ENCODE assay signal across 12 cellular contexts in genomic region chr5:40832345-40832744, GRCh38. TPM values are rescaled to one million over a fixed set of nuclear protein-coding genes. Genes with fewer than 3 reads are reported as not detected.
DNase-seq lines count a peak whose midpoint lies in the region; ATAC-seq and TF ChIP-seq lines count a peak whose summit lies in the region.
"Had no signal": no experiment of that assay in that cellular context is flagged by ENCODE, and none has a peak within 500 bp of the region (broad histone marks: within the 10 kb centered on the region; RNA-seq: fewer than 3 reads in every experiment).

No MANE protein-coding gene starts in this region.

- peaks cover 4% of the 10 kb centered on the region for H3K9me3 Mint-ChIP-seq in activated CD8-positive, alpha-beta T cell treated with anti-CD3 and anti-CD28 coated beads for 36 hours
- no peaks in the 10 kb centered on the region for H3K9me3 Mint-ChIP-seq in immature natural killer cell

- DNase-seq in HCEC 1CT (peak; percentile 16), immature natural killer cell (no peak), spleen (no peak), upper lobe of right lung (no peak), prostate gland (ENCODE audit: low spot score) (no peak)
- no peak for DNase-seq in activated CD8-positive, alpha-beta T cell treated with anti-CD3 and anti-CD28 coated beads for 36 hours
- no peak for DNase-seq in activated CD4-positive, CD25-positive, alpha-beta regulatory T cell treated with anti-CD3 and anti-CD28 coated beads, Interleukin-2, amount 50 U/mL, for 72 hours
- DNase-seq: activated CD8-positive, alpha-beta memory T cell treated with anti-CD3 and anti-CD28 coated beads, Interleukin-2, amount 50 U/mL, for 4 hours; effector CD4-positive, alpha-beta T cell; left colon; stomach had no signal

- peak overlapping the region; percentile 96; the same call in 1 of the 2 replicates for H3K4me3 ChIP-seq in BLaER1
- no peak overlapping the region for H3K4me3 ChIP-seq in spleen
- H3K4me3 ChIP-seq in upper lobe of right lung, result no peak overlapping the region
- H3K4me3 ChIP-seq in prostate gland, result no peak overlapping the region

- H3K9me3 ChIP-seq in BLaER1 (no peaks in the 10 kb centered on the region), spleen (no peaks in the 10 kb centered on the region), upper lobe of right lung (no peaks in the 10 kb centered on the region), prostate gland (no peaks in the 10 kb centered on the region)
- H3K9me3 ChIP-seq: stomach had no signal

- peaks cover 81% of the 10 kb centered on the region for H3K36me3 Mint-ChIP-seq in activated CD8-positive, alpha-beta T cell treated with anti-CD3 and anti-CD28 coated beads for 36 hours (ENCODE audit: low read depth)
- peaks cover 18 to 57% (median 35%) of the 10 kb centered on the region in 3 donors for H3K36me3 Mint-ChIP-seq in immature natural killer cell

- no peaks in the 10 kb centered on the region for H3K27me3 Mint-ChIP-seq in activated CD8-positive, alpha-beta T cell treated with anti-CD3 and anti-CD28 coated beads for 36 hours
- H3K27me3 Mint-ChIP-seq in immature natural killer cell (ENCODE audit: low read depth in 3 of 3), result peaks cover 7 to 17% (median 16%) of the 10 kb centered on the region in 3 donors

- H3K36me3 ChIP-seq in BLaER1 (peaks cover 71% of the 10 kb centered on the region), spleen (peaks cover 2 to 70% (median 61%) of the 10 kb centered on the region in 6 donors), upper lobe of right lung (peaks cover 66% of the 10 kb centered on the region), prostate gland (peaks cover 4 to 8% of the 10 kb centered on the region in 2 donors)

- CTCF ChIA-PET in activated CD8-positive, alpha-beta T cell treated with anti-CD3 and anti-CD28 coated beads for 36 hours (lab: Charles Lee), result interaction anchor here (1.0 to 2.5 kb wide), 4 partner anchors 24 to 146 kb away, joined by 3 to 8 read pairs (median 4); partner anchors contain the start of gene PRKAA1

- H3K27ac Mint-ChIP-seq in activated CD8-positive, alpha-beta T cell treated with anti-CD3 and anti-CD28 coated beads for 36 hours, result peak overlapping the region; percentile 100
- peak overlapping the region; percentile 63 to 100 (median 98) for H3K27ac Mint-ChIP-seq in immature natural killer cell

- TF ChIP-seq CTCF in activated CD8-positive, alpha-beta T cell treated with anti-CD3 and anti-CD28 coated beads for 36 hours (IDR thresholded peaks at IDR 0.05), result no peak
- TF ChIP-seq CTCF in spleen (IDR thresholded peaks at IDR 0.05 in 8 of 11, conservative IDR thresholded peaks at IDR 0.05 in 3 of 11) (no peak), upper lobe of right lung (IDR thresholded peaks at IDR 0.05) (no peak), prostate gland (IDR thresholded peaks at IDR 0.05) (no peak)

- 71 to 91% (median 82%) methylated on average over 4 of the region's 4 CpGs for WGBS in spleen, 5 donors
- WGBS in prostate gland, result 89% methylated on average over 4 of the region's 4 CpGs

- no peak overlapping the region for H3K9ac ChIP-seq in BLaER1

- H3K4me1 ChIP-seq in BLaER1 (peaks cover 32% of the 10 kb centered on the region), spleen (peaks cover 15 to 72% (median 34%) of the 10 kb centered on the region in 6 donors), upper lobe of right lung (peaks cover 23% of the 10 kb centered on the region), prostate gland (replicated peaks) (no peaks in the 10 kb centered on the region)

- POLR2A ChIA-PET in activated CD8-positive, alpha-beta T cell treated with anti-CD3 and anti-CD28 coated beads for 36 hours (lab: Charles Lee), result interaction anchor here (0.7 to 4.9 kb wide), 11 partner anchors 9 to 1661 kb away, joined by 3 to 36 read pairs (median 4); partner anchors contain the start of genes CARD6 and TTC33

- intact Hi-C loops in activated CD8-positive, alpha-beta T cell treated with anti-CD3 and anti-CD28 coated beads for 36 hours (cut with micrococcal nuclease), result loop anchor here (10.0 kb wide), 1 partner anchor 78 kb away; the partner anchor contains the start of gene TTC33
- intact Hi-C loops in spleen (cut with DNase I; ENCODE audit: low total_unique reads), result no loop called here
- intact Hi-C loops in upper lobe of right lung (cut with DNase I), result no loop called here
- intact Hi-C loops in prostate gland (cut with DNase I), result no loop called here

- H4K20me1 ChIP-seq in BLaER1, result peaks cover 68% of the 10 kb centered on the region

- peak overlapping the region; percentile 93 for H3K4me2 ChIP-seq in BLaER1

- no peaks in the 10 kb centered on the region for H3K27me3 ChIP-seq in BLaER1
- H3K27me3 ChIP-seq in spleen (replicated peaks in 1 of 7), result no peaks in the 10 kb centered on the region
- no peaks in the 10 kb centered on the region for H3K27me3 ChIP-seq in upper lobe of right lung
- no peaks in the 10 kb centered on the region for H3K27me3 ChIP-seq in prostate gland (replicated peaks; ENCODE audit: insufficient read depth)
- H3K27me3 ChIP-seq: stomach had no signal

- peaks cover 55% of the 10 kb centered on the region for H3K4me1 Mint-ChIP-seq in activated CD8-positive, alpha-beta T cell treated with anti-CD3 and anti-CD28 coated beads for 36 hours (ENCODE audit: low read depth)
- H3K4me1 Mint-ChIP-seq in immature natural killer cell, result peaks cover 49 to 82% of the 10 kb centered on the region in 2 donors

- ATAC-seq in activated CD8-positive, alpha-beta T cell treated with anti-CD3 and anti-CD28 coated beads for 36 hours, result no peak
- no peak for ATAC-seq in upper lobe of right lung
- ATAC-seq: left colon had no signal

- no peak overlapping the region for H3K27ac ChIP-seq in BLaER1
- no peak overlapping the region for H3K27ac ChIP-seq in spleen
- no peak overlapping the region for H3K27ac ChIP-seq in upper lobe of right lung
- no peak overlapping the region for H3K27ac ChIP-seq in prostate gland

- TF ChIP-seq POLR2A in spleen (IDR thresholded peaks at IDR 0.05), result no peak
- no peak for TF ChIP-seq POLR2A in prostate gland (IDR thresholded peaks at IDR 0.05)

- H3K4me3 Mint-ChIP-seq in activated CD8-positive, alpha-beta T cell treated with anti-CD3 and anti-CD28 coated beads for 36 hours, result peak overlapping the region; percentile 93
- peak overlapping the region in 2 of 5 donors; percentile 98 to 99 for H3K4me3 Mint-ChIP-seq in immature natural killer cell

RNA-seq across cellular contexts. Expression of gene RPL37, which starts 2.7 kb away (rescaled TPM):
- 1,000 to 10,000 TPM; 1,914 to 1,950 TPM for total RNA-seq in activated CD8-positive, alpha-beta T cell treated with anti-CD3 and anti-CD28 coated beads for 36 hours
- polyA plus RNA-seq in immature natural killer cell (1,000 to 10,000 TPM in 2 of 3 donors, 100 to 1,000 TPM in 1; 415 to 1,331 (median 1,143) TPM), spleen (1,000 to 10,000 TPM; 2,182 to 5,876 (median 5,099) TPM)
- total RNA-seq in spleen (1,000 to 10,000 TPM in 4 of 7 donors, 100 to 1,000 TPM in 3; 278 to 1,416 (median 1,048) TPM), upper lobe of right lung (942 TPM), prostate gland (100 to 1,000 TPM; 188 to 343 TPM)

RNA-seq across cellular contexts. Expression of gene CARD6, which starts 8.8 kb away (rescaled TPM):
- total RNA-seq in activated CD8-positive, alpha-beta T cell treated with anti-CD3 and anti-CD28 coated beads for 36 hours, result 1 to 10 TPM; 1.2 to 1.4 TPM
- 1 to 10 TPM; 1.5 to 4.5 (median 1.9) TPM for polyA plus RNA-seq in immature natural killer cell
- total RNA-seq in spleen, result 10 to 100 TPM; 20.7 to 37.1 (median 35.1) TPM
- 10 to 100 TPM in 1 of 3 donors, 1 to 10 TPM in 2; 3.8 to 10.3 (median 3.9) TPM for polyA plus RNA-seq in spleen
- total RNA-seq in upper lobe of right lung, result 24.1 TPM
- 1 to 10 TPM; 1.3 to 5.4 TPM for total RNA-seq in prostate gland

RNA-seq across cellular contexts. Expression of gene PRKAA1, which starts 34.2 kb away (rescaled TPM):
- total RNA-seq in activated CD8-positive, alpha-beta T cell treated with anti-CD3 and anti-CD28 coated beads for 36 hours, result 10 to 100 TPM; 33.8 to 35.2 TPM
- polyA plus RNA-seq in immature natural killer cell (10 to 100 TPM; 32.5 to 54.3 (median 39.8) TPM), spleen (10 to 100 TPM; 16.0 to 25.3 (median 21.4) TPM)
- total RNA-seq in spleen (100 to 1,000 TPM in 3 of 7 donors, 10 to 100 TPM in 4; 81.1 to 128 (median 98.7) TPM), upper lobe of right lung (83.0 TPM), prostate gland (100 to 1,000 TPM in 1 of 2 donors, 10 to 100 TPM in 1; 64.9 to 110 TPM)
